Comparison of ENCODE assay signal across 29 cellular contexts in genomic region chr3:194483850-194484249, GRCh38. TPM values are rescaled to one million over a fixed set of nuclear protein-coding genes. Genes with fewer than 3 reads are reported as not detected.
DNase-seq lines count a peak whose midpoint lies in the region; ATAC-seq, FAIRE-seq and TF ChIP-seq lines count a peak whose summit lies in the region.
"Had no signal": no experiment of that assay in that cellular context is flagged by ENCODE, and none has a peak within 500 bp of the region (broad histone marks: within the 10 kb centered on the region; RNA-seq: fewer than 3 reads in every experiment).

No MANE protein-coding gene starts in this region.

- TF ChIP-seq CTCF in cardiac muscle cell (IDR thresholded peaks at IDR 0.05; ENCODE audit: low read depth, low read length) (no peak), OCI-LY1 (IDR thresholded peaks at IDR 0.05; ENCODE audit: low read length) (no peak), GM12878 (IDR thresholded peaks at IDR 0.05 in 2 of 3, conservative IDR thresholded peaks at IDR 0.05 in 1 of 3; ENCODE audit: control insufficient read depth in 2 of 3, extremely low read depth in 1 of 3, insufficient read depth in 1 of 3, low read depth in 3 of 3, low read length in 3 of 3) (no peak)

- H3K27ac ChIP-seq in cardiac muscle cell = peak overlapping the region; percentile 44
- H3K27ac ChIP-seq in OCI-LY1 (ENCODE audit: low read depth, low read length, poor library complexity, severe bottlenecking) = no peak overlapping the region
- H3K27ac ChIP-seq in GM12878 (ENCODE audit: control insufficient read depth, insufficient read depth) = no peak overlapping the region
- H3K27ac ChIP-seq in subcutaneous abdominal adipose tissue (ENCODE audit: low read depth, low read length) = peak overlapping the region; percentile 97
- H3K27ac ChIP-seq: esophagus squamous epithelium had no signal

- intact Hi-C loops in cardiac septum (cut with DNase I) (no loop called here), GM12878 (cut with micrococcal nuclease; ENCODE audit: unreplicated experiment) (no loop called here)

- H3K4me1 ChIP-seq in cardiac muscle cell (ENCODE audit: low read depth) (peaks cover 46% of the 10 kb centered on the region), OCI-LY1 (ENCODE audit: insufficient read depth, low read length, severe bottlenecking) (peaks cover 63% of the 10 kb centered on the region), GM12878 (ENCODE audit: control insufficient read depth, insufficient read depth, low read length) (peaks cover 14% of the 10 kb centered on the region), subcutaneous abdominal adipose tissue (ENCODE audit: control insufficient read depth in 5 of 5, insufficient read depth in 5 of 5, low read length in 5 of 5) (peaks cover 0 to 53% (median 43%) of the 10 kb centered on the region in 5 donors)

- 96% methylated on average over 1 of the region's 1 CpG for WGBS in GM12878 (ENCODE audit: insufficient coverage, insufficient replicate concordance, low lambda C conversion rate, missing lambda C conversion rate)

- CTCF ChIA-PET in GM12878 (lab: Yijun Ruan, JAX) = interaction anchor here (1.0 to 4.2 kb wide), 5 partner anchors 11 to 92 kb away, joined by 3 to 58 read pairs (median 7); no protein-coding TSS in a partner anchor

- no peaks in the 10 kb centered on the region for H3K27me3 ChIP-seq in cardiac muscle cell
- no peaks in the 10 kb centered on the region for H3K27me3 ChIP-seq in OCI-LY1 (ENCODE audit: insufficient read depth, low read length)
- H3K27me3 ChIP-seq in GM12878 (replicated peaks in 1 of 2; ENCODE audit: control insufficient read depth in 2 of 2, insufficient read depth in 2 of 2, low read length in 1 of 2) = no peaks in the 10 kb centered on the region
- H3K27me3 ChIP-seq in subcutaneous abdominal adipose tissue (ENCODE audit: control insufficient read depth in 5 of 5, insufficient read depth in 4 of 5, low read length in 5 of 5) = no peaks in the 10 kb centered on the region
- H3K27me3 ChIP-seq: BE2C, esophagus squamous epithelium had no signal

- RAD21 ChIA-PET in GM12878 (lab: Charles Lee; ENCODE audit: unreplicated experiment) = interaction anchor here (1.1 to 4.2 kb wide), 8 partner anchors 9 to 110 kb away, joined by 3 to 39 read pairs (median 6); no protein-coding TSS in a partner anchor

- SMC1A ChIA-PET in GM12878 (lab: Charles Lee; ENCODE audit: uncharacterized antibody, unreplicated experiment) = interaction anchor here (0.6 to 3.9 kb wide), 9 partner anchors 11 to 187 kb away, joined by 3 to 57 read pairs (median 7); no protein-coding TSS in a partner anchor

- H3F3A ChIP-seq in OCI-LY1 (ENCODE audit: insufficient read depth, low read length) = no peaks in the 10 kb centered on the region

- ATAC-seq in GM12878 (no peak), HG02610 (IDR thresholded peaks at IDR 0.05; ENCODE audit: unreplicated experiment) (no peak)
- ATAC-seq: natural killer cell, Right ventricle myocardium inferior had no signal

- H3K9ac ChIP-seq in OCI-LY1 (ENCODE audit: low read length) (no peak overlapping the region), GM12878 (ENCODE audit: control insufficient read depth, insufficient read depth, low read length) (no peak overlapping the region), subcutaneous abdominal adipose tissue (ENCODE audit: low read length in 5 of 5) (peak overlapping the region in 1 of 5 donors; percentile 45)

- POLR2A ChIA-PET in GM12878 (lab: Charles Lee) = interaction anchor here (0.8 to 2.6 kb wide), 9 partner anchors 10 to 667 kb away, joined by 3 to 11 read pairs (median 4); no protein-coding TSS in a partner anchor

- no peaks in the 10 kb centered on the region for H3K9me2 ChIP-seq in OCI-LY1 (ENCODE audit: low read depth, low read length)

- H4K20me1 ChIP-seq in OCI-LY1 (ENCODE audit: insufficient read depth, low read length) = no peaks in the 10 kb centered on the region
- no peaks in the 10 kb centered on the region for H4K20me1 ChIP-seq in GM12878 (ENCODE audit: control insufficient read depth, insufficient read depth)

- no TSS peak for BruUV-seq in GM12878 (replicated peaks; lab: Mats Ljungman, UMichigan)

- H3K9me3 ChIP-seq in cardiac muscle cell (ENCODE audit: low read depth) (no peaks in the 10 kb centered on the region), OCI-LY1 (ENCODE audit: low read length) (no peaks in the 10 kb centered on the region), GM12878 (replicated peaks; ENCODE audit: control insufficient read depth, insufficient read depth, low read length) (no peaks in the 10 kb centered on the region), subcutaneous abdominal adipose tissue (ENCODE audit: control insufficient read depth in 5 of 5, low read length in 5 of 5) (no peaks in the 10 kb centered on the region)
- H3K9me3 ChIP-seq: BE2C, esophagus squamous epithelium had no signal

- in situ Hi-C loops in GM12878 (cut with MboI) = loop anchor here (5.0 kb wide), 1 partner anchor 103 kb away; no protein-coding TSS in a partner anchor

- no peak for TF ChIP-seq EP300 in GM12878 (IDR thresholded peaks at IDR 0.05; ENCODE audit: borderline replicate concordance in 1 of 2, control insufficient read depth in 1 of 2, low read depth in 2 of 2, low read length in 2 of 2)

- no peak for FAIRE-seq in GM12878 (lab: Jason Lieb, UNC)
- FAIRE-seq: endometrium, H1 had no signal

- peak overlapping the region; percentile 4 for H3K4me3 ChIP-seq in cardiac muscle cell
- no peak overlapping the region for H3K4me3 ChIP-seq in OCI-LY1 (ENCODE audit: low read depth, low read length, poor library complexity, severe bottlenecking)
- H3K4me3 ChIP-seq in GM12878 = no peak overlapping the region
- peak overlapping the region in 1 of 5 donors; percentile 12 for H3K4me3 ChIP-seq in subcutaneous abdominal adipose tissue (ENCODE audit: low read depth in 1 of 5, low read length in 5 of 5)
- H3K4me3 ChIP-seq: esophagus squamous epithelium, skin epidermis had no signal

- H2AFZ ChIP-seq in OCI-LY1 (ENCODE audit: low read length) (no peak overlapping the region), GM12878 (ENCODE audit: control insufficient read depth, low read depth, low read length) (no peak overlapping the region)

- H3K79me2 ChIP-seq in OCI-LY1 (ENCODE audit: insufficient read depth, low read length) (peaks cover 68% of the 10 kb centered on the region), GM12878 (ENCODE audit: control insufficient read depth, insufficient read depth, low read length) (peaks cover 86% of the 10 kb centered on the region)

- DNase-seq in cardiac muscle cell (ENCODE audit: low read depth in 1 of 2, low spot score in 1 of 2) (no peak), cardiac septum (ENCODE audit: low spot score) (no peak), GM12878 (ENCODE audit: low read depth, low spot score) (no peak)
- no peak for DNase-seq in stimulated activated CD4-positive, alpha-beta T cell treated with anti-CD3 and anti-CD28 coated beads, Interleukin-2, amount 100 ng/mL, for 24 hours
- DNase-seq in stimulated activated CD4-positive, alpha-beta T cell treated with anti-CD3 and anti-CD28 coated beads, Interleukin-12 subunit alpha, Interleukin-12 subunit beta, amount 100 ng/mL, for 4 hours = no peak
- DNase-seq: ACHN; activated B cell treated with CpG ODN at 0.5 μM for 24 hours; activated CD4-positive, alpha-beta memory T cell treated with anti-CD3 and anti-CD28 coated beads for 36 hours; activated CD8-positive, alpha-beta memory T cell treated with anti-CD3 and anti-CD28 coated beads, Interleukin-2, amount 50 U/mL, for 48 hours; activated naive CD8-positive, alpha-beta T cell treated with anti-CD3 and anti-CD28 coated beads, Interleukin-2, amount 10 ng/mL, durations not matched to agents 7 days and 5 days; BE2C; DMS153; esophagus squamous epithelium; MM.1S; natural killer cell; NCI-H1417 treated with DMSO at 0.1 percent for 48 hours; NCI-H2081; NCI-H226; NCI-H748 treated with DMSO at 0.1 percent for 48 hours; SW 1271; T-helper 9 cell; trophoblast cell had no signal

- TF ChIP-seq POLR2A in GM12878 (IDR thresholded peaks at IDR 0.05; ENCODE audit: low read depth, low read length) = no peak

- H3K4me2 ChIP-seq in OCI-LY1 (ENCODE audit: low read length) (peak overlapping the region; percentile 98; the same call in 1 of the 2 replicates), GM12878 (ENCODE audit: control insufficient read depth, insufficient read depth) (peak overlapping the region; percentile 77)

- no peaks in the 10 kb centered on the region for H3K36me3 ChIP-seq in cardiac muscle cell
- H3K36me3 ChIP-seq in OCI-LY1 (ENCODE audit: insufficient read depth, low read length) = peaks cover 35% of the 10 kb centered on the region
- H3K36me3 ChIP-seq in GM12878 (ENCODE audit: control insufficient read depth in 2 of 2, insufficient read depth in 2 of 2, low read length in 1 of 2) = no peaks in the 10 kb centered on the region; a peak in 1 of 4 replicates
- H3K36me3 ChIP-seq in subcutaneous abdominal adipose tissue (ENCODE audit: control insufficient read depth in 5 of 5, insufficient read depth in 5 of 5, low read length in 5 of 5) = peaks cover 0 to 9% (median 0%) of the 10 kb centered on the region in 5 donors

- no peak for TF ChIP-seq RAD21 in GM12878 (IDR thresholded peaks at IDR 0.05; ENCODE audit: insufficient read depth, low read depth, low read length)

TF ChIP-seq in GM12878, 131 proteins besides CTCF, POLR2A, EP300 and RAD21 (continues in another document):
- TF ChIP-seq RFX5 (IDR thresholded peaks at IDR 0.05; ENCODE audit: low read depth, low read length) = no peak

RNA-seq across cellular contexts. Expression of gene ATP13A3, which starts 3.0 kb away (rescaled TPM):
- total RNA-seq in cardiac muscle cell (262 and 293 TPM in 2 replicates), cardiac septum (217 TPM), GM12878 (2014; rRNA removed) (91.0 and 126 TPM in 2 replicates), GM12878 (2014; rRNA removed; fragmentation: Illumina TruSeq; extraction: Trizol) (89.9 and 90.2 TPM in 2 replicates), GM12878 (2021) (88.4 and 108 TPM in 2 replicates)
- polyA plus RNA-seq in cardiac muscle cell (51.8 and 74.5 TPM in 2 replicates), GM12878 (2011; rRNA removed) (106 and 188 TPM in 2 replicates), GM12878 (2014; fragmentation: Illumina TruSeq; extraction: Trizol) (75.6 and 83.3 TPM in 2 replicates), GM12878 (2014; fragmentation: Nextera tagmentation; extraction: Ambion mirVana) (10 to 100 TPM; 14.0 to 17.7 TPM), GM12878 (2014; rRNA removed) (54.4 and 63.3 TPM in 2 replicates), GM12878 (2016; fragmentation: Nextera tagmentation; extraction: Ambion mirVana) (10 to 100 TPM; 15.6 to 25.2 TPM)
- 462 and 491 TPM in 2 replicates for total RNA-seq in GM12878 (2013; cell fraction: nucleolus; rRNA removed)
- 15.6 TPM for polyA plus RNA-seq in GM12878 (2011; ENCODE audit: low read depth)
- polyA plus RNA-seq in GM12878 (2011; cell fraction: cytosol; rRNA removed) = 36.1 and 36.9 TPM in 2 replicates
- polyA plus RNA-seq in GM12878 (2011; cell fraction: nucleus; rRNA removed) = 63.7 and 68.3 TPM in 2 replicates
- polyA plus RNA-seq in GM12878 (2012) = 23.8 and 32.6 TPM in 2 replicates
- 165 and 257 TPM in 2 replicates for polyA minus RNA-seq in GM12878 (2011; rRNA and poly(A)+ RNA removed)
- polyA minus RNA-seq in GM12878 (2011; cell fraction: cytosol; rRNA and poly(A)+ RNA removed) = 62.7 and 78.3 TPM in 2 replicates
- polyA minus RNA-seq in GM12878 (2011; cell fraction: nucleus; rRNA and poly(A)+ RNA removed) = 67.8 and 92.3 TPM in 2 replicates

Comparison
In these comparisons a context has a peak if more than half of its experiments do, and no peak if none do; other contexts are left out.
1. H3K27ac ChIP-seq: peak in cardiac muscle cell (single experiment) and subcutaneous abdominal adipose tissue (single experiment); none in OCI-LY1 (single experiment) and GM12878 (single experiment).